11 cellular contexts compared by ENCODE assay signal in the genomic region with DNA sequence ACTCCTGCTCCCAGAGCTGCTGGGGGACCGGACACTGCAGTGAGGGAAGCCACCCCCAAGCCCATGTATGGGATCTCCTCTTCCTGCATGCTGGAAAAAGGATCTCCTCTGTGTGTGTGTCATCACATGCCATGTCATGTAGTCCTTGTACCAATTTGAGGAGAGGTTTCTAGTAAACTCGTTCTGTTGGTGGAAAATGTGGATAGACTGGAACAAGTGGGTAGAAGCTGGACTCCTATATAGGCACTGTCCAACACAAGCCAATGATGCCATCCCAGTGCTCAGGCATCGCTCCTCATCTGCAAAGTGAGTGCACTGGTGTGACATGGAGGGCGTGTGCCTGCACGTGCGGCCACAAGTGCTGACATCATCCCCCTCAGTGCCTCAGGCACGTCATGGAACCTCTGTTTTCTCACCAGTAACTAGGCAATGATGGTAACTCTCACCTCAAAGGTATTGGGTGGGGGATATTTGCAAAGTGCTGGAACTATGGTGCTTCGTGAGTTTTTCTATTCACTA. TPM values are rescaled to one million over a fixed set of nuclear protein-coding genes. Genes with fewer than 3 reads are reported as not detected.
DNase-seq lines count a peak whose midpoint lies in the region; ATAC-seq, FAIRE-seq and TF ChIP-seq lines count a peak whose summit lies in the region.
"Had no signal": no experiment of that assay in that cellular context is flagged by ENCODE, and none has a peak within 500 bp of the region (broad histone marks: within the 10 kb centered on the region; RNA-seq: fewer than 3 reads in every experiment).

No MANE protein-coding gene starts in this region.

- POLR2A ChIA-PET in activated CD8-positive, alpha-beta T cell treated with anti-CD3 and anti-CD28 coated beads for 36 hours (lab: Charles Lee): interaction anchor here (0.7 to 11.6 kb wide), 7 partner anchors 9 to 152 kb away, joined by 3 to 317 read pairs (median 3); partner anchors contain the start of genes MYO1G and TBRG4

- no peaks in the 10 kb centered on the region for H3K9me3 ChIP-seq in left lung

- TF ChIP-seq CTCF in activated CD8-positive, alpha-beta T cell treated with anti-CD3 and anti-CD28 coated beads for 36 hours (IDR thresholded peaks at IDR 0.05): no peak
- TF ChIP-seq CTCF in left lung (IDR thresholded peaks at IDR 0.05): no peak

- ATAC-seq in activated CD8-positive, alpha-beta T cell treated with anti-CD3 and anti-CD28 coated beads for 36 hours: peak; percentile 38
- peak; percentile 3 for ATAC-seq in left lung
- no peak for ATAC-seq in Right ventricle myocardium inferior

- peaks cover 0 to 22% of the 10 kb centered on the region in 2 donors for H3K27me3 ChIP-seq in left lung

- H3K36me3 Mint-ChIP-seq in activated CD8-positive, alpha-beta T cell treated with anti-CD3 and anti-CD28 coated beads for 36 hours (ENCODE audit: low read depth): peaks cover 19% of the 10 kb centered on the region

- intact Hi-C loops in activated CD8-positive, alpha-beta T cell treated with anti-CD3 and anti-CD28 coated beads for 36 hours (cut with micrococcal nuclease): no loop called here
- intact Hi-C loops in left lung (cut with DNase I): no loop called here
- intact Hi-C loops in Right ventricle myocardium inferior (cut with DNase I): no loop called here

- no peak overlapping the region for H3K27ac ChIP-seq in left lung

- no peaks in the 10 kb centered on the region for H3K27me3 Mint-ChIP-seq in activated CD8-positive, alpha-beta T cell treated with anti-CD3 and anti-CD28 coated beads for 36 hours

- TF ChIP-seq POLR2A in GM12891 (IDR thresholded peaks at IDR 0.05; ENCODE audit: low read depth, low read length): peak; percentile 84

- DNase-seq in GM12891 (ENCODE audit: insufficient read length, low spot score) (no peak), KBM-7 (peak; percentile 34), left lung (no peak), C1 segment of cervical spinal cord (lab: John Stamatoyannopoulos, UW) (no peak), GM19238 (ENCODE audit: insufficient read length, low spot score) (no peak), Right ventricle myocardium inferior (ENCODE audit: missing footprints) (no peak), COLO829 (ENCODE audit: low spot score) (no peak)
- DNase-seq in activated CD8-positive, alpha-beta T cell treated with anti-CD3 and anti-CD28 coated beads for 36 hours: peak; percentile 78
- DNase-seq: Kasumi-1, kidney had no signal

- peaks cover 19% of the 10 kb centered on the region for H3K4me1 Mint-ChIP-seq in activated CD8-positive, alpha-beta T cell treated with anti-CD3 and anti-CD28 coated beads for 36 hours (ENCODE audit: low read depth)

- H3K36me3 ChIP-seq in left lung: peaks cover 0 to 26% of the 10 kb centered on the region in 2 donors

- in situ Hi-C loops in KBM-7 (cut with MboI; ENCODE audit: low pct_unique_long_range_greater_than_20kb, low sequenced_read_pairs): no loop called here

- CTCF ChIA-PET in activated CD8-positive, alpha-beta T cell treated with anti-CD3 and anti-CD28 coated beads for 36 hours (lab: Charles Lee): interaction anchor here (0.7 kb wide), 1 partner anchor 14 kb away, joined by 4 read pairs; no protein-coding TSS in a partner anchor

- peak overlapping the region; percentile 76 for H3K27ac Mint-ChIP-seq in activated CD8-positive, alpha-beta T cell treated with anti-CD3 and anti-CD28 coated beads for 36 hours

- H3K4me3 ChIP-seq in left lung: no peak overlapping the region

- no peaks in the 10 kb centered on the region for H3K4me1 ChIP-seq in left lung

- no peaks in the 10 kb centered on the region for H3K9me3 Mint-ChIP-seq in activated CD8-positive, alpha-beta T cell treated with anti-CD3 and anti-CD28 coated beads for 36 hours
- H3K9me3 Mint-ChIP-seq: dendritic cell treated with granulocyte-macrophage colony-stimulating factor and Interleukin-4, amounts not matched to agents 40 ng/mL and 50 ng/mL, for 4 days had no signal

- no peak overlapping the region for H3K4me3 Mint-ChIP-seq in activated CD8-positive, alpha-beta T cell treated with anti-CD3 and anti-CD28 coated beads for 36 hours
- H3K4me3 Mint-ChIP-seq: dendritic cell treated with granulocyte-macrophage colony-stimulating factor and Interleukin-4, amounts not matched to agents 40 ng/mL and 50 ng/mL, for 4 days had no signal

- peak; percentile 83 for FAIRE-seq in GM12891 (lab: Jason Lieb, UNC)
- FAIRE-seq: kidney had no signal

TF ChIP-seq in GM12891, 5 proteins besides CTCF, POLR2A, EP300 and RAD21:
- TF ChIP-seq POU2F2 (IDR thresholded peaks at IDR 0.05; ENCODE audit: low read depth, low read length): no peak; the same call in 1 of the 2 replicates
- peak; percentile 76 for TF ChIP-seq POLR2AphosphoS5 (IDR thresholded peaks at IDR 0.05; ENCODE audit: low read depth, low read length)

RNA-seq across cellular contexts. Expression of gene MYO1G, which starts 19.3 kb away (rescaled TPM):
- polyA plus RNA-seq in GM12891 (2012; ENCODE audit: low read depth, missing spikeins): 203 TPM
- total RNA-seq in activated CD8-positive, alpha-beta T cell treated with anti-CD3 and anti-CD28 coated beads for 36 hours: 100 to 1,000 TPM; 399 to 403 TPM
- total RNA-seq in left lung: 10 to 100 TPM; 23.9 to 40.9 TPM
- 1.9 TPM for total RNA-seq in Right ventricle myocardium inferior

RNA-seq across cellular contexts. Expression of gene CCM2, which starts 40.5 kb away (rescaled TPM):
- polyA plus RNA-seq in GM12891 (2012; ENCODE audit: low read depth, missing spikeins): 64.9 TPM
- 10 to 100 TPM; 72.3 to 77.5 TPM for total RNA-seq in activated CD8-positive, alpha-beta T cell treated with anti-CD3 and anti-CD28 coated beads for 36 hours
- total RNA-seq in left lung: 10 to 100 TPM; 43.4 to 50.1 TPM
- total RNA-seq in Right ventricle myocardium inferior: 38.7 TPM

Comparison
In these comparisons a context has a peak if more than half of its experiments do, and no peak if none do; other contexts are left out.
1. DNase-seq: peak in KBM-7 (single experiment) and activated CD8-positive, alpha-beta T cell treated with anti-CD3 and anti-CD28 coated beads for 36 hours (single experiment); none in GM12891 (single experiment), left lung (0 of 2), C1 segment of cervical spinal cord (0 of 14), GM19238 (single experiment), Right ventricle myocardium inferior (single experiment) and COLO829 (single experiment).
2. RNA of gene MYO1G, which starts 19.3 kb away (total RNA-seq): 399 to 403 TPM in activated CD8-positive, alpha-beta T cell treated with anti-CD3 and anti-CD28 coated beads for 36 hours; 23.9 to 40.9 TPM in left lung and 1.9 TPM in Right ventricle myocardium inferior (single experiment); every median in the first group is over 4 times any median in the second.